ENCODE assay signal across 8 cellular contexts in genomic region chr15:73273181-73274002, GRCh38.
DNase-seq lines count a peak whose midpoint lies in the region; ATAC-seq, FAIRE-seq and TF ChIP-seq lines count a peak whose summit lies in the region.

No MANE protein-coding gene starts in this region.

- ATAC-seq in HG03520 (IDR thresholded peaks at IDR 0.05; ENCODE audit: unreplicated experiment) = peak; percentile 51
- peak in 1 of 2 donors; percentile 78 for ATAC-seq in upper lobe of left lung (ENCODE audit: low FRiP score in 2 of 2)

- peaks cover 4% of the 10 kb centered on the region for H3K4me1 Mint-ChIP-seq in activated T-cell treated with anti-CD3 and anti-CD28 coated beads, Interleukin-2, amount 50 U/mL, for 24 hours (ENCODE audit: low read depth)
- peaks cover 5% of the 10 kb centered on the region for H3K4me1 Mint-ChIP-seq in neural progenitor cell

- peaks cover 16% of the 10 kb centered on the region for H4K20me1 ChIP-seq in neural progenitor cell (ENCODE audit: low read depth)

- no peak overlapping the region for H3K4me3 Mint-ChIP-seq in activated T-cell treated with anti-CD3 and anti-CD28 coated beads, Interleukin-2, amount 50 U/mL, for 24 hours
- no peak overlapping the region for H3K4me3 Mint-ChIP-seq in neural progenitor cell

- peak; percentile 55 for FAIRE-seq in D721Med (lab: Jason Lieb, UNC)

- TF ChIP-seq POLR2A in upper lobe of left lung (IDR thresholded peaks at IDR 0.05) = no peak

- TF ChIP-seq EP300 in upper lobe of left lung (IDR thresholded peaks at IDR 0.05) = no peak

- H3K36me3 ChIP-seq in neural progenitor cell (no peaks in the 10 kb centered on the region), upper lobe of left lung (peaks cover 0 to 24% (median 7%) of the 10 kb centered on the region in 4 donors)

- H3K4me1 ChIP-seq in neural progenitor cell (peaks cover 5% of the 10 kb centered on the region), upper lobe of left lung (no peaks in the 10 kb centered on the region)

- H3K27ac ChIP-seq in neural progenitor cell (no peak overlapping the region), upper lobe of left lung (no peak overlapping the region)

- no peaks in the 10 kb centered on the region for H3K79me2 ChIP-seq in neural progenitor cell (ENCODE audit: low read depth)

- H3K36me3 Mint-ChIP-seq in activated T-cell treated with anti-CD3 and anti-CD28 coated beads, Interleukin-2, amount 50 U/mL, for 24 hours (ENCODE audit: low read depth) = peaks cover 11% of the 10 kb centered on the region
- H3K36me3 Mint-ChIP-seq in neural progenitor cell = peaks cover 9% of the 10 kb centered on the region

- peak overlapping the region; percentile 0 for H3K4me2 ChIP-seq in neural progenitor cell

- DNase-seq in D721Med (ENCODE audit: insufficient read length, low spot score) = peak; percentile 27
- DNase-seq in NCI-H82 treated with DMSO at 0.1 percent for 48 hours (lab: John Stamatoyannopoulos, UW; ENCODE audit: unreplicated experiment) = peak; percentile 6
- DNase-seq in activated T-cell treated with anti-CD3 and anti-CD28 coated beads, Interleukin-2, amount 50 U/mL, for 24 hours = peak; percentile 37
- DNase-seq in fibroblast of the aortic adventitia (ENCODE audit: low read depth) = peak; percentile 76
- peak; percentile 80 for DNase-seq in neural progenitor cell (ENCODE audit: low spot score)
- no peak for DNase-seq in upper lobe of left lung
- DNase-seq in DMS153 (lab: John Stamatoyannopoulos, UW) = no peak

- no peak overlapping the region for H2AFZ ChIP-seq in neural progenitor cell (replicated peaks)

- H3K27ac Mint-ChIP-seq in activated T-cell treated with anti-CD3 and anti-CD28 coated beads, Interleukin-2, amount 50 U/mL, for 24 hours = no peak overlapping the region
- H3K27ac Mint-ChIP-seq in neural progenitor cell = no peak overlapping the region

- WGBS in upper lobe of left lung, 2 donors = 38 to 39% methylated on average over 5 of the region's 5 CpGs

- peaks cover 4% of the 10 kb centered on the region for H3F3A ChIP-seq in neural progenitor cell (ENCODE audit: low read depth)

- TF ChIP-seq CTCF in D721Med (IDR thresholded peaks at IDR 0.05; ENCODE audit: insufficient read depth, missing control alignments) (peak; percentile 68), fibroblast of the aortic adventitia (IDR thresholded peaks at IDR 0.05; ENCODE audit: insufficient read depth, low read length) (peak; percentile 86), neural progenitor cell (IDR thresholded peaks at IDR 0.05) (peak; percentile 85), upper lobe of left lung (IDR thresholded peaks at IDR 0.05) (peak; percentile 30 to 70 (median 62))

- no peak overlapping the region for H3K9ac ChIP-seq in neural progenitor cell

- H3K27me3 ChIP-seq in neural progenitor cell (no peaks in the 10 kb centered on the region), upper lobe of left lung (no peaks in the 10 kb centered on the region)

- H3K27me3 Mint-ChIP-seq in activated T-cell treated with anti-CD3 and anti-CD28 coated beads, Interleukin-2, amount 50 U/mL, for 24 hours = no peaks in the 10 kb centered on the region
- H3K27me3 Mint-ChIP-seq in neural progenitor cell (ENCODE audit: insufficient read depth, low read depth) = peaks cover 3% of the 10 kb centered on the region

- no peaks in the 10 kb centered on the region for H3K9me3 Mint-ChIP-seq in activated T-cell treated with anti-CD3 and anti-CD28 coated beads, Interleukin-2, amount 50 U/mL, for 24 hours
- no peaks in the 10 kb centered on the region for H3K9me3 Mint-ChIP-seq in neural progenitor cell

- no peaks in the 10 kb centered on the region for H3K9me3 ChIP-seq in neural progenitor cell (ENCODE audit: low read depth)
- no peaks in the 10 kb centered on the region for H3K9me3 ChIP-seq in upper lobe of left lung

- no peak overlapping the region for H3K4me3 ChIP-seq in fibroblast of the aortic adventitia (ENCODE audit: low read depth, low read length)
- H3K4me3 ChIP-seq in neural progenitor cell = no peak overlapping the region
- H3K4me3 ChIP-seq in upper lobe of left lung = no peak overlapping the region

Comparison
In these comparisons a context has a peak if more than half of its experiments do, and no peak if none do; other contexts are left out.
1. DNase-seq: peak in D721Med (single experiment), NCI-H82 treated with DMSO at 0.1 percent for 48 hours (single experiment), activated T-cell treated with anti-CD3 and anti-CD28 coated beads, Interleukin-2, amount 50 U/mL, for 24 hours (single experiment), fibroblast of the aortic adventitia (single experiment) and neural progenitor cell (single experiment); none in upper lobe of left lung (0 of 2) and DMS153 (single experiment).
2. Peak in every context shown above with its lines, with median percentiles within 50 percentile points of each other: CTCF ChIP-seq.